In genomic region chr9:86979686-86980085, GRCh38 we compare ENCODE assay signal across 22 cellular contexts. TPM values are rescaled to one million over a fixed set of nuclear protein-coding genes. Genes with fewer than 3 reads are reported as not detected.
DNase-seq lines count a peak whose midpoint lies in the region; ATAC-seq and TF ChIP-seq lines count a peak whose summit lies in the region.
"Had no signal": no experiment of that assay in that cellular context is flagged by ENCODE, and none has a peak within 500 bp of the region (broad histone marks: within the 10 kb centered on the region; RNA-seq: fewer than 3 reads in every experiment).

No MANE protein-coding gene starts in this region.

- peaks cover 12% of the 10 kb centered on the region for H3F3A ChIP-seq in SK-N-SH (replicated peaks; ENCODE audit: insufficient read depth)

- POLR2A ChIA-PET in SK-N-SH (lab: Yijun Ruan, JAX) (no interaction called here), IMR-90 (lab: Charles Lee; ENCODE audit: unreplicated experiment) (no interaction called here)

- no peak for TF ChIP-seq EP300 in SK-N-SH (IDR thresholded peaks at IDR 0.05; ENCODE audit: borderline replicate concordance in 1 of 2, low read depth in 1 of 2, low read length in 1 of 2)

- no peak for DNase-seq in SK-N-SH
- no peak for DNase-seq in IMR-90
- DNase-seq in epithelial cell of esophagus (ENCODE audit: low read depth), result peak; percentile 51
- no peak for DNase-seq in osteoblast (ENCODE audit: insufficient read length, low spot score, missing footprints)
- DNase-seq in NCI-H128 (lab: John Stamatoyannopoulos, UW; ENCODE audit: unreplicated experiment), result no peak
- DNase-seq: 8988T, DMS53, KG1, MM.1S, NCI-H1417, NCI-H1694, NCI-H2029 treated with DMSO at 0.1 percent for 48 hours, NCI-H526 treated with DMSO at 0.1 percent for 48 hours, RPMI8226, SIG-M5 had no signal

- H3K56ac ChIP-seq in IMR-90 (ENCODE audit: extremely low read depth, insufficient read depth, low read length), result no peak overlapping the region

- H4K91ac ChIP-seq in IMR-90 (ENCODE audit: insufficient read depth, low read depth, low read length), result peak overlapping the region; percentile 17; the same call in 1 of the 2 replicates

- H3K27ac Mint-ChIP-seq in stimulated activated memory B cell treated with anti-CD40 and anti-IgM and Interleukin-4, amounts not matched to agents 10 μg/mL and 1 μg/mL and 100 μg/mL, for 72 hours, result no peak overlapping the region
- H3K27ac Mint-ChIP-seq: GM23338, HFFc6 had no signal

- dilution Hi-C loops in IMR-90 (cut with HindIII; ENCODE audit: low sequenced_read_pairs, unreplicated experiment), result no loop called here

- TF ChIP-seq RAD21 in SK-N-SH (IDR thresholded peaks at IDR 0.05; ENCODE audit: low read length), result no peak
- TF ChIP-seq RAD21 in IMR-90 (IDR thresholded peaks at IDR 0.05; ENCODE audit: low read length), result no peak

- BruUV-seq in IMR-90 (replicated peaks; lab: Mats Ljungman, UMichigan), result no TSS peak

- no peaks in the 10 kb centered on the region for H3K27me3 ChIP-seq in SK-N-SH (ENCODE audit: insufficient read depth)
- H3K27me3 ChIP-seq in IMR-90 (ENCODE audit: control insufficient read depth, insufficient read depth, low read length), result no peaks in the 10 kb centered on the region
- no peaks in the 10 kb centered on the region for H3K27me3 ChIP-seq in osteoblast (ENCODE audit: insufficient read depth, low read length)

- H3K27ac ChIP-seq in SK-N-SH (ENCODE audit: low read depth in 2 of 2, low read length in 1 of 2) (peak overlapping the region; percentile 48 to 67; a peak in 2 of 4 replicates), IMR-90 (ENCODE audit: insufficient read depth, low read length) (no peak overlapping the region), osteoblast (ENCODE audit: low read depth, low read length) (peak overlapping the region; percentile 81)

- H3K79me2 ChIP-seq in SK-N-SH (ENCODE audit: insufficient read depth) (no peaks in the 10 kb centered on the region), osteoblast (ENCODE audit: insufficient read depth, low read length) (no peaks in the 10 kb centered on the region)

- H3K9me2 ChIP-seq in SK-N-SH, result no peaks in the 10 kb centered on the region

- no peak overlapping the region; the same call in 1 of the 2 replicates for H2BK120ac ChIP-seq in IMR-90 (ENCODE audit: low read depth, low read length)

- in situ Hi-C loops in IMR-90 (cut with MboI; ENCODE audit: low sequenced_read_pairs), result no loop called here

- no peak overlapping the region for H4K5ac ChIP-seq in IMR-90 (ENCODE audit: low read depth, low read length)

- no peak overlapping the region for H2AFZ ChIP-seq in SK-N-SH (ENCODE audit: low read depth)
- no peak overlapping the region for H2AFZ ChIP-seq in IMR-90 (replicated peaks; ENCODE audit: low read length, poor library complexity)
- H2AFZ ChIP-seq in osteoblast (ENCODE audit: low read length), result no peak overlapping the region
- H2AFZ ChIP-seq: GM23338 had no signal

- peak overlapping the region; percentile 30; the same call in 1 of the 2 replicates for H3K14ac ChIP-seq in IMR-90 (replicated peaks; ENCODE audit: low read depth, low read length)

- TF ChIP-seq CTCF in SK-N-SH (IDR thresholded peaks at IDR 0.05) (no peak), IMR-90 (conservative IDR thresholded peaks at IDR 0.05; ENCODE audit: low read depth, low read length) (no peak), epithelial cell of esophagus (IDR thresholded peaks at IDR 0.05; ENCODE audit: insufficient read depth, low read depth, low read length, missing control alignments) (no peak), osteoblast (IDR thresholded peaks at IDR 0.05; ENCODE audit: extremely low read depth, low read depth, low read length) (no peak)

- no peaks in the 10 kb centered on the region for H3K79me1 ChIP-seq in IMR-90 (ENCODE audit: low read depth in 1 of 2, low read length in 2 of 2)

- CTCF ChIA-PET in SK-N-SH (lab: Yijun Ruan, JAX), result no interaction called here
- CTCF ChIA-PET in IMR-90 (lab: Yijun Ruan, JAX), result no interaction called here

- no peaks in the 10 kb centered on the region for H3K9me3 Mint-ChIP-seq in stimulated activated memory B cell treated with anti-CD40 and anti-IgM and Interleukin-4, amounts not matched to agents 10 μg/mL and 1 μg/mL and 100 μg/mL, for 72 hours
- H3K9me3 Mint-ChIP-seq: GM23338, HFFc6 had no signal

- H3K36me3 Mint-ChIP-seq in stimulated activated memory B cell treated with anti-CD40 and anti-IgM and Interleukin-4, amounts not matched to agents 10 μg/mL and 1 μg/mL and 100 μg/mL, for 72 hours, result no peaks in the 10 kb centered on the region

- H4K20me1 ChIP-seq in SK-N-SH (ENCODE audit: insufficient read depth), result no peaks in the 10 kb centered on the region
- H4K20me1 ChIP-seq in IMR-90 (ENCODE audit: insufficient read depth, low read length), result no peaks in the 10 kb centered on the region
- H4K20me1 ChIP-seq in osteoblast (ENCODE audit: insufficient read depth, low read length), result no peaks in the 10 kb centered on the region

- peaks cover 12% of the 10 kb centered on the region for H3K9me1 ChIP-seq in IMR-90 (ENCODE audit: insufficient read depth, low read length)

- no peak for TF ChIP-seq POLR2A in IMR-90 (IDR thresholded peaks at IDR 0.05; ENCODE audit: low read depth, low read length)

- H3K4me2 ChIP-seq in SK-N-SH (no peak overlapping the region), IMR-90 (ENCODE audit: low read depth, low read length) (no peak overlapping the region), osteoblast (ENCODE audit: insufficient read depth, low read length) (no peak overlapping the region)
- H3K4me2 ChIP-seq: GM23338 had no signal

- H2AK9ac ChIP-seq in IMR-90 (replicated peaks; ENCODE audit: low read depth, low read length, poor library complexity), result no peak overlapping the region

- H3K18ac ChIP-seq in IMR-90 (ENCODE audit: low read depth, low read length), result peak overlapping the region; percentile 46; the same call in 1 of the 2 replicates

- no peak overlapping the region for H3K4me3 Mint-ChIP-seq in stimulated activated memory B cell treated with anti-CD40 and anti-IgM and Interleukin-4, amounts not matched to agents 10 μg/mL and 1 μg/mL and 100 μg/mL, for 72 hours
- H3K4me3 Mint-ChIP-seq: GM23338, HFFc6 had no signal

- H3K4me1 Mint-ChIP-seq in stimulated activated memory B cell treated with anti-CD40 and anti-IgM and Interleukin-4, amounts not matched to agents 10 μg/mL and 1 μg/mL and 100 μg/mL, for 72 hours, result no peaks in the 10 kb centered on the region

- H2BK5ac ChIP-seq in IMR-90 (ENCODE audit: low read depth, low read length, poor library complexity, severe bottlenecking), result no peak overlapping the region

- intact Hi-C loops in IMR-90 (cut with micrococcal nuclease), result loop anchor here (5.0 kb wide), 1 partner anchor 128 kb away; no protein-coding TSS in a partner anchor

- WGBS in SK-N-SH (ENCODE audit: low lambda C conversion rate), result 100% methylated on average over 1 of the region's 1 CpG
- WGBS in IMR-90 (ENCODE audit: extremely low coverage in 2 of 2, insufficient read length in 1 of 2), 2 experiments, result 100% methylated on average over 1 of the region's 1 CpG; no CpG with 5 or more reads in 1 of the 2 experiments

- no peak for ATAC-seq in SK-N-SH treated with all-trans-retinoic acid at 6 μM for 48 hours
- no peak for ATAC-seq in IMR-90 (ENCODE audit: low read depth)
- no peak for ATAC-seq in stimulated activated memory B cell treated with anti-CD40 and anti-IgM and Interleukin-4, amounts not matched to agents 10 μg/mL and 1 μg/mL and 100 μg/mL, for 72 hours
- ATAC-seq in GM21717 (IDR thresholded peaks at IDR 0.05; ENCODE audit: unreplicated experiment), result no peak
- ATAC-seq: GM23338 had no signal

- H3K4me1 ChIP-seq in SK-N-SH (ENCODE audit: control insufficient read depth in 1 of 2, insufficient read depth in 2 of 2, low read depth in 1 of 2, low read length in 1 of 2), result peaks cover 9 to 28% of the 10 kb centered on the region in 2 experiments; a peak in 3 of 4 replicates
- peaks cover 30% of the 10 kb centered on the region for H3K4me1 ChIP-seq in IMR-90 (ENCODE audit: control insufficient read depth, insufficient read depth, low read length)
- H3K4me1 ChIP-seq in osteoblast (ENCODE audit: insufficient read depth, low read length), result peaks cover 55% of the 10 kb centered on the region
- H3K4me1 ChIP-seq: HAP-1 had no signal

- H3K23ac ChIP-seq in IMR-90 (ENCODE audit: low read depth, low read length), result no peak overlapping the region

- H3K9ac ChIP-seq in SK-N-SH, result no peak overlapping the region
- no peak overlapping the region for H3K9ac ChIP-seq in IMR-90 (ENCODE audit: low read depth, low read length)

- H2BK20ac ChIP-seq in IMR-90 (ENCODE audit: low read depth, low read length), result peak overlapping the region; percentile 26; the same call in 1 of the 2 replicates

- no peak overlapping the region for H4K8ac ChIP-seq in IMR-90 (ENCODE audit: low read depth in 2 of 2, low read length in 2 of 2)

- H3K36me3 ChIP-seq in SK-N-SH (replicated peaks in 1 of 2; ENCODE audit: control insufficient read depth in 1 of 2, insufficient read depth in 2 of 2, low read length in 1 of 2) (no peaks in the 10 kb centered on the region), IMR-90 (ENCODE audit: control insufficient read depth, insufficient read depth, low read length) (no peaks in the 10 kb centered on the region), osteoblast (ENCODE audit: insufficient read depth, low read length) (no peaks in the 10 kb centered on the region)
- H3K36me3 ChIP-seq: HAP-1 had no signal

- peak overlapping the region; percentile 15; the same call in 1 of the 2 replicates for H2AK5ac ChIP-seq in IMR-90 (ENCODE audit: low read depth, low read length)

- H3K9me3 ChIP-seq in SK-N-SH, result no peaks in the 10 kb centered on the region
- no peaks in the 10 kb centered on the region for H3K9me3 ChIP-seq in IMR-90 (ENCODE audit: control insufficient read depth, insufficient read depth, low read length)
- no peaks in the 10 kb centered on the region for H3K9me3 ChIP-seq in osteoblast (ENCODE audit: low read depth, low read length)
- H3K9me3 ChIP-seq: HAP-1 had no signal

- no peaks in the 10 kb centered on the region for H3K27me3 Mint-ChIP-seq in stimulated activated memory B cell treated with anti-CD40 and anti-IgM and Interleukin-4, amounts not matched to agents 10 μg/mL and 1 μg/mL and 100 μg/mL, for 72 hours

- peak overlapping the region; percentile 27; the same call in 1 of the 2 replicates for H3K4ac ChIP-seq in IMR-90 (ENCODE audit: low read depth, low read length)

- H3K4me3 ChIP-seq in SK-N-SH (ENCODE audit: low read depth in 2 of 2, low read length in 1 of 2), result no peak overlapping the region
- no peak overlapping the region for H3K4me3 ChIP-seq in IMR-90 (ENCODE audit: insufficient read depth, low read depth, low read length)
- H3K4me3 ChIP-seq in epithelial cell of esophagus (ENCODE audit: low read length), result no peak overlapping the region
- H3K4me3 ChIP-seq in osteoblast (ENCODE audit: insufficient read depth, low read length), result no peak overlapping the region
- H3K4me3 ChIP-seq: GM23338, HAP-1 had no signal

- H2BK15ac ChIP-seq in IMR-90 (ENCODE audit: low read depth, low read length), result peak overlapping the region; percentile 41; the same call in 1 of the 3 replicates

RNA-seq across cellular contexts. Expression of gene GAS1, which starts 32.4 kb away (rescaled TPM):
- polyA plus RNA-seq in SK-N-SH (2012; rRNA removed) (37.8 and 38.9 TPM in 2 replicates), IMR-90 (2012; rRNA removed) (2.2 and 2.6 TPM in 2 replicates)
- polyA plus RNA-seq in SK-N-SH (2012; cell fraction: cytosol; rRNA removed), result 31.7 and 34.2 TPM in 2 replicates
- polyA plus RNA-seq in SK-N-SH (2012; cell fraction: nucleus; rRNA removed), result 34.5 and 40.1 TPM in 2 replicates
- total RNA-seq in IMR-90 (2012; rRNA removed) (1.8 and 3.1 TPM in 2 replicates), osteoblast (107 and 121 TPM in 2 replicates)
- 1.5 and 6.8 TPM in 2 replicates for polyA plus RNA-seq in IMR-90 (2012; cell fraction: cytosol; rRNA removed)
- polyA plus RNA-seq in IMR-90 (2012; cell fraction: nucleus; rRNA removed; ENCODE audit: low replicate concordance), result 3.4 and 5.6 TPM in 2 replicates
- total RNA-seq: G401 had no signal

Comparison
In these comparisons a context has a peak if more than half of its experiments do, and no peak if none do; other contexts are left out.
1. RNA of gene GAS1, which starts 32.4 kb away (total RNA-seq): 107 to 121 TPM in osteoblast; 1.8 to 3.1 TPM in IMR-90; every median in the first group is over 10 times any median in the second.